In genomic region chr2:6866239-6866745, GRCh38 we compare ENCODE assay signal across 8 cellular contexts. TPM values are rescaled to one million over a fixed set of nuclear protein-coding genes. Genes with fewer than 3 reads are reported as not detected.
DNase-seq lines count a peak whose midpoint lies in the region; ATAC-seq and TF ChIP-seq lines count a peak whose summit lies in the region.

No MANE protein-coding gene starts in this region.

- H3K9me2 ChIP-seq in SU-DHL-6 (replicated peaks; ENCODE audit: insufficient read depth, low read length), result no peaks in the 10 kb centered on the region

- H3K9ac ChIP-seq in KMS-11 (no peak overlapping the region; the same call in 1 of the 2 replicates), SU-DHL-6 (ENCODE audit: low read length) (peak overlapping the region; percentile 57)

- peaks cover 9% of the 10 kb centered on the region for H3K4me1 ChIP-seq in KMS-11 (ENCODE audit: low read depth, poor library complexity, severe bottlenecking)
- peaks cover 0 to 1% of the 10 kb centered on the region in 2 donors for H3K4me1 ChIP-seq in lung (ENCODE audit: control insufficient read depth in 2 of 2, insufficient read depth in 2 of 2, low read length in 2 of 2)

- DNase-seq in DMS 273 (lab: John Stamatoyannopoulos, UW; ENCODE audit: unreplicated experiment), result peak; percentile 44
- DNase-seq in DMS 273 treated with DMSO at 0.1 percent for 48 hours (lab: John Stamatoyannopoulos, UW), result no peak
- DNase-seq in lung (ENCODE audit: low spot score), result peak; percentile 33
- peak; percentile 35 for DNase-seq in superior temporal gyrus (ENCODE audit: extremely low spot score)

- H3F3A ChIP-seq in SU-DHL-6 (ENCODE audit: insufficient read depth), result peaks cover 9% of the 10 kb centered on the region; the same call in 1 of the 2 replicates

- H3K36me3 ChIP-seq in KMS-11 (ENCODE audit: insufficient read depth) (no peaks in the 10 kb centered on the region), SU-DHL-6 (ENCODE audit: low read length) (no peaks in the 10 kb centered on the region; the same call in 1 of the 2 replicates), lung (ENCODE audit: control insufficient read depth in 2 of 2, insufficient read depth in 2 of 2, low read length in 2 of 2) (peaks cover 0 to 3% of the 10 kb centered on the region in 2 donors)

- H3K27me3 ChIP-seq in KMS-11 (ENCODE audit: insufficient read depth, low read depth) (no peaks in the 10 kb centered on the region), SU-DHL-6 (ENCODE audit: low read length) (no peaks in the 10 kb centered on the region), lung (ENCODE audit: control insufficient read depth, insufficient read depth) (no peaks in the 10 kb centered on the region)

- H3K27ac ChIP-seq in KMS-11 (no peak overlapping the region), SU-DHL-6 (ENCODE audit: low read depth, low read length) (no peak overlapping the region), cingulate gyrus (ENCODE audit: low read depth, low read length) (peak overlapping the region; percentile 47), lung (ENCODE audit: low read depth in 1 of 2, low read length in 1 of 2) (peak overlapping the region; percentile 69 to 91)

- H3K9me3 ChIP-seq in SU-DHL-6 (ENCODE audit: insufficient read depth, low read length) (no peaks in the 10 kb centered on the region), lung (ENCODE audit: control insufficient read depth in 2 of 2, insufficient read depth in 1 of 2, low read length in 1 of 2) (no peaks in the 10 kb centered on the region)

- peak; percentile 39 for ATAC-seq in GM21717 (IDR thresholded peaks at IDR 0.05; ENCODE audit: unreplicated experiment)
- peak; percentile 49 for ATAC-seq in lung (ENCODE audit: insufficient read depth, low FRiP score)

- peak overlapping the region; percentile 53 for H3K4me2 ChIP-seq in KMS-11
- peak overlapping the region; percentile 59 for H3K4me2 ChIP-seq in SU-DHL-6 (ENCODE audit: low read depth, low read length, poor library complexity, severe bottlenecking)

- whole genome bisulfite sequencing in lung, 2 donors, result 4 to 5% methylated on average over 10 of the region's 10 CpGs

- TF ChIP-seq CTCF in KMS-11 (conservative IDR thresholded peaks at IDR 0.05; ENCODE audit: low read depth, low read length) (peak; percentile 38), SU-DHL-6 (IDR thresholded peaks at IDR 0.05; ENCODE audit: insufficient read depth, low read length, poor library complexity, severe bottlenecking) (peak; percentile 40), lung (IDR thresholded peaks at IDR 0.05; ENCODE audit: control extremely low read depth, extremely low read depth) (peak; percentile 17)

- H3K4me3 ChIP-seq in KMS-11 (IDR thresholded peaks at IDR 0.05; ENCODE audit: insufficient read depth, low read depth, low read length) (peak overlapping the region; percentile 78), SU-DHL-6 (ENCODE audit: insufficient read depth, low read length, poor library complexity, severe bottlenecking) (peak overlapping the region; percentile 52), lung (peak overlapping the region; percentile 66)

- H3K79me2 ChIP-seq in KMS-11 (ENCODE audit: insufficient read depth, low read depth) (no peaks in the 10 kb centered on the region), SU-DHL-6 (ENCODE audit: insufficient read depth, low read length) (no peaks in the 10 kb centered on the region)

- peak overlapping the region; percentile 74 for H2AFZ ChIP-seq in KMS-11 (ENCODE audit: low read depth)
- peak overlapping the region; percentile 52 for H2AFZ ChIP-seq in SU-DHL-6 (ENCODE audit: low read depth, low read length, severe bottlenecking)

- H4K20me1 ChIP-seq in KMS-11 (ENCODE audit: insufficient read depth) (no peaks in the 10 kb centered on the region), SU-DHL-6 (ENCODE audit: low read depth, low read length) (no peaks in the 10 kb centered on the region)

RNA-seq across cellular contexts. Expression of gene CMPK2, which starts 0.6 kb away (rescaled TPM):
- total RNA-seq in lung, result 10 to 100 TPM; 10.6 to 14.8 TPM
- 10 to 100 TPM in 1 of 2 donors, 1 to 10 TPM in 1; 5.7 to 11.8 TPM for polyA plus RNA-seq in lung

RNA-seq across cellular contexts. Expression of gene RSAD2, which starts 11.3 kb away (rescaled TPM):
- 10 to 100 TPM; 11.5 to 13.2 TPM for total RNA-seq in lung
- 10 to 100 TPM in 1 of 2 donors, 1 to 10 TPM in 1; 3.3 to 12.4 TPM for polyA plus RNA-seq in lung

RNA-seq across cellular contexts. Expression of gene RNF144A, which starts 50.9 kb away (rescaled TPM):
- total RNA-seq in lung, result 10 to 100 TPM in 1 of 2 donors, 1 to 10 TPM in 1; 8.4 to 25.3 TPM
- polyA plus RNA-seq in lung, result 1 to 10 TPM; 2.7 to 3.2 TPM

Comparison
In these comparisons a context has a peak if more than half of its experiments do, and no peak if none do; other contexts are left out.
1. H3K27ac ChIP-seq: peak in cingulate gyrus (single experiment) and lung (2 of 2); none in KMS-11 (single experiment) and SU-DHL-6 (single experiment).
2. Peak in every context shown above with its lines, with median percentiles within 50 percentile points of each other: H3K4me3 ChIP-seq and CTCF ChIP-seq.